ENCODE assay signal across 4 cellular contexts in genomic region chr22:18956956-18957355, GRCh38. TPM values are rescaled to one million over a fixed set of nuclear protein-coding genes. Genes with fewer than 3 reads are reported as not detected.
"Had no signal": no experiment of that assay in that cellular context is flagged by ENCODE, and none has a peak within 500 bp of the region (broad histone marks: within the 10 kb centered on the region; RNA-seq: fewer than 3 reads in every experiment).

No MANE protein-coding gene starts in this region.

RNA-seq across cellular contexts. Expression of gene PRODH, which starts 20.9 kb away (rescaled TPM):
- total RNA-seq: glomerular endothelial cell, lung microvascular endothelial cell, pulmonary artery endothelial cell had no signal
- polyA plus RNA-seq: smooth muscle cell had no signal
